In genomic region chr7:17532861-17533404, GRCh38 we compare ENCODE assay signal across 14 cellular contexts.
DNase-seq lines count a peak whose midpoint lies in the region; TF ChIP-seq lines count a peak whose summit lies in the region.
"Had no signal": no experiment of that assay in that cellular context is flagged by ENCODE, and none has a peak within 500 bp of the region (broad histone marks: within the 10 kb centered on the region; RNA-seq: fewer than 3 reads in every experiment).

No MANE protein-coding gene starts in this region.

- no peak overlapping the region for H3K9ac ChIP-seq in colonic mucosa (ENCODE audit: low read depth in 2 of 2, low read length in 2 of 2)

- intact Hi-C loops in colonic mucosa (cut with DNase I), result loop anchor here (10.0 kb wide), 1 partner anchor 548 kb away; no protein-coding TSS in a partner anchor

- H3K27ac ChIP-seq in colonic mucosa, result peak overlapping the region; percentile 24
- no peak overlapping the region for H3K27ac ChIP-seq in coronary artery
- H3K27ac ChIP-seq: heart left ventricle, upper lobe of left lung had no signal

- H3K4me3 ChIP-seq in colonic mucosa (no peak overlapping the region), coronary artery (no peak overlapping the region)
- H3K4me3 ChIP-seq: heart left ventricle, K562, upper lobe of left lung had no signal

- H3K27ac Mint-ChIP-seq in neural crest cell (ENCODE audit: unreplicated experiment), result peak overlapping the region; percentile 5
- no peak overlapping the region for H3K27ac Mint-ChIP-seq in activated CD4-positive, alpha-beta memory T cell treated with anti-CD3 and anti-CD28 coated beads, Interleukin-2, amount 10 ng/mL, durations not matched to agents 7 days and 5 days
- H3K27ac Mint-ChIP-seq: activated naive CD8-positive, alpha-beta T cell treated with anti-CD3 and anti-CD28 coated beads, Interleukin-2, amount 50 U/mL, for 24 hours; natural killer cell had no signal

- no peaks in the 10 kb centered on the region for H3K36me3 Mint-ChIP-seq in neural crest cell (ENCODE audit: low read depth)
- H3K36me3 Mint-ChIP-seq in activated CD4-positive, alpha-beta memory T cell treated with anti-CD3 and anti-CD28 coated beads, Interleukin-2, amount 10 ng/mL, durations not matched to agents 7 days and 5 days (ENCODE audit: low read depth), result no peaks in the 10 kb centered on the region
- H3K36me3 Mint-ChIP-seq: natural killer cell had no signal

- H3K9me3 Mint-ChIP-seq in neural crest cell, result peaks cover 11% of the 10 kb centered on the region
- no peaks in the 10 kb centered on the region for H3K9me3 Mint-ChIP-seq in activated CD4-positive, alpha-beta memory T cell treated with anti-CD3 and anti-CD28 coated beads, Interleukin-2, amount 10 ng/mL, durations not matched to agents 7 days and 5 days
- H3K9me3 Mint-ChIP-seq: activated naive CD8-positive, alpha-beta T cell treated with anti-CD3 and anti-CD28 coated beads, Interleukin-2, amount 50 U/mL, for 24 hours; natural killer cell had no signal

- H3K27me3 ChIP-seq in colonic mucosa, result no peaks in the 10 kb centered on the region
- H3K27me3 ChIP-seq: heart left ventricle, upper lobe of left lung had no signal

- no peak overlapping the region for H3K4me3 Mint-ChIP-seq in neural crest cell
- no peak overlapping the region for H3K4me3 Mint-ChIP-seq in activated CD4-positive, alpha-beta memory T cell treated with anti-CD3 and anti-CD28 coated beads, Interleukin-2, amount 10 ng/mL, durations not matched to agents 7 days and 5 days
- H3K4me3 Mint-ChIP-seq: activated naive CD8-positive, alpha-beta T cell treated with anti-CD3 and anti-CD28 coated beads, Interleukin-2, amount 50 U/mL, for 24 hours; natural killer cell had no signal

- H3K36me3 ChIP-seq in colonic mucosa, result no peaks in the 10 kb centered on the region
- H3K36me3 ChIP-seq: heart left ventricle, upper lobe of left lung had no signal

- no peak for TF ChIP-seq CTCF in colonic mucosa (IDR thresholded peaks at IDR 0.05)
- no peak for TF ChIP-seq CTCF in neural crest cell (conservative IDR thresholded peaks at IDR 0.05)
- TF ChIP-seq CTCF in coronary artery (IDR thresholded peaks at IDR 0.05), result no peak

- H3K9me3 ChIP-seq in colonic mucosa, result no peaks in the 10 kb centered on the region
- H3K9me3 ChIP-seq: heart left ventricle, upper lobe of left lung had no signal

- H3K4me1 Mint-ChIP-seq in neural crest cell, result no peaks in the 10 kb centered on the region
- H3K4me1 Mint-ChIP-seq in activated CD4-positive, alpha-beta memory T cell treated with anti-CD3 and anti-CD28 coated beads, Interleukin-2, amount 10 ng/mL, durations not matched to agents 7 days and 5 days, result peaks cover 19% of the 10 kb centered on the region
- H3K4me1 Mint-ChIP-seq: activated naive CD8-positive, alpha-beta T cell treated with anti-CD3 and anti-CD28 coated beads, Interleukin-2, amount 50 U/mL, for 24 hours; natural killer cell had no signal

- H3K4me1 ChIP-seq in colonic mucosa, result no peaks in the 10 kb centered on the region

- DNase-seq in EH (ENCODE audit: low read depth) (peak; percentile 95), NCI-H69 (lab: John Stamatoyannopoulos, UW) (peak; percentile 22), colonic mucosa (no peak), neural crest cell (ENCODE audit: low read depth, low spot score) (no peak), coronary artery (ENCODE audit: low spot score) (no peak), NCI-H510A treated with DMSO at 0.1 percent for 48 hours (lab: John Stamatoyannopoulos, UW) (no peak), NCI-H1105 treated with DMSO at 0.1 percent for 48 hours (lab: John Stamatoyannopoulos, UW) (no peak)
- no peak for DNase-seq in activated CD4-positive, alpha-beta memory T cell treated with anti-CD3 and anti-CD28 coated beads, Interleukin-2, amount 10 ng/mL, durations not matched to agents 7 days and 5 days
- DNase-seq: activated CD4-positive, alpha-beta T cell treated with anti-CD3 and anti-CD28 coated beads, Interleukin-2, amount 50 U/mL, for 1 hour; activated naive CD8-positive, alpha-beta T cell treated with anti-CD3 and anti-CD28 coated beads, Interleukin-2, amount 50 U/mL, for 24 hours; heart left ventricle; natural killer cell; upper lobe of left lung had no signal

- no peaks in the 10 kb centered on the region for H3K27me3 Mint-ChIP-seq in neural crest cell (ENCODE audit: low read depth)
- peaks cover 7% of the 10 kb centered on the region for H3K27me3 Mint-ChIP-seq in activated CD4-positive, alpha-beta memory T cell treated with anti-CD3 and anti-CD28 coated beads, Interleukin-2, amount 10 ng/mL, durations not matched to agents 7 days and 5 days

- POLR2A ChIA-PET in activated CD4-positive, alpha-beta memory T cell treated with anti-CD3 and anti-CD28 coated beads, Interleukin-2, amount 10 ng/mL, durations not matched to agents 7 days and 5 days (lab: Charles Lee), result no interaction called here

- CTCF ChIA-PET in activated CD4-positive, alpha-beta memory T cell treated with anti-CD3 and anti-CD28 coated beads, Interleukin-2, amount 10 ng/mL, durations not matched to agents 7 days and 5 days (lab: Charles Lee), result no interaction called here

Comparison
In these comparisons a context has a peak if more than half of its experiments do, and no peak if none do; other contexts are left out.
1. DNase-seq: peak in EH (single experiment) and NCI-H69 (single experiment); none in colonic mucosa (single experiment), neural crest cell (single experiment), activated CD4-positive, alpha-beta memory T cell treated with anti-CD3 and anti-CD28 coated beads, Interleukin-2, amount 10 ng/mL, durations not matched to agents 7 days and 5 days (single experiment), coronary artery (single experiment), NCI-H510A treated with DMSO at 0.1 percent for 48 hours (single experiment) and NCI-H1105 treated with DMSO at 0.1 percent for 48 hours (single experiment).